In genomic region chr12:32586390-32586789, GRCh38 we compare ENCODE assay signal across 11 cellular contexts.
DNase-seq lines count a peak whose midpoint lies in the region; ATAC-seq and TF ChIP-seq lines count a peak whose summit lies in the region.
"Had no signal": no experiment of that assay in that cellular context is flagged by ENCODE, and none has a peak within 500 bp of the region (broad histone marks: within the 10 kb centered on the region; RNA-seq: fewer than 3 reads in every experiment).

No MANE protein-coding gene starts in this region.

- POLR2A ChIA-PET in IMR-90 (lab: Charles Lee; ENCODE audit: unreplicated experiment): no interaction called here
- POLR2A ChIA-PET in activated CD8-positive, alpha-beta T cell treated with anti-CD3 and anti-CD28 coated beads, Interleukin-2, amount 10 ng/mL, durations not matched to agents 7 days and 5 days (lab: Charles Lee): no interaction called here

- H3K4me1 Mint-ChIP-seq in activated CD8-positive, alpha-beta T cell treated with anti-CD3 and anti-CD28 coated beads, Interleukin-2, amount 10 ng/mL, durations not matched to agents 7 days and 5 days (ENCODE audit: low read depth): peaks cover 62% of the 10 kb centered on the region
- H3K4me1 Mint-ChIP-seq in glutamatergic neuron (ENCODE audit: low read depth, unreplicated experiment): peaks cover 18% of the 10 kb centered on the region

- no peak overlapping the region for H2AFZ ChIP-seq in IMR-90 (replicated peaks; ENCODE audit: low read length, poor library complexity)

- no peak overlapping the region for H2AK9ac ChIP-seq in IMR-90 (replicated peaks; ENCODE audit: low read depth, low read length, poor library complexity)

- no peak overlapping the region for H3K4me3 ChIP-seq in IMR-90 (ENCODE audit: insufficient read depth, low read depth, low read length)
- no peak overlapping the region for H3K4me3 ChIP-seq in BE2C (ENCODE audit: low read depth, low read length)
- H3K4me3 ChIP-seq: smooth muscle cell had no signal

- H3K27me3 ChIP-seq in IMR-90 (ENCODE audit: control insufficient read depth, insufficient read depth, low read length) (no peaks in the 10 kb centered on the region), BE2C (no peaks in the 10 kb centered on the region)

- H3K9me3 Mint-ChIP-seq in activated CD8-positive, alpha-beta T cell treated with anti-CD3 and anti-CD28 coated beads, Interleukin-2, amount 10 ng/mL, durations not matched to agents 7 days and 5 days (ENCODE audit: insufficient read depth): no peaks in the 10 kb centered on the region
- peaks cover 5% of the 10 kb centered on the region for H3K9me3 Mint-ChIP-seq in glutamatergic neuron (ENCODE audit: unreplicated experiment)

- H3K4me1 ChIP-seq in IMR-90 (ENCODE audit: control insufficient read depth, insufficient read depth, low read length) (peaks cover 13% of the 10 kb centered on the region), BE2C (no peaks in the 10 kb centered on the region)

- peak overlapping the region; percentile 15; the same call in 1 of the 2 replicates for H3K4ac ChIP-seq in IMR-90 (ENCODE audit: low read depth, low read length)

- peak overlapping the region; percentile 8 for H3K27ac Mint-ChIP-seq in activated CD8-positive, alpha-beta T cell treated with anti-CD3 and anti-CD28 coated beads, Interleukin-2, amount 10 ng/mL, durations not matched to agents 7 days and 5 days
- peak overlapping the region; percentile 81 for H3K27ac Mint-ChIP-seq in glutamatergic neuron (ENCODE audit: unreplicated experiment)

- H2BK120ac ChIP-seq in IMR-90 (ENCODE audit: low read depth, low read length): no peak overlapping the region

- no peak overlapping the region for H4K5ac ChIP-seq in IMR-90 (ENCODE audit: low read depth, low read length)

- 0% methylated on average over 1 of the region's 2 CpGs; no CpG with 5 or more reads in 1 of the 2 experiments for WGBS in IMR-90 (ENCODE audit: extremely low coverage in 2 of 2, insufficient read length in 1 of 2), 2 experiments

- intact Hi-C loops in IMR-90 (cut with micrococcal nuclease): no loop called here

- no peak overlapping the region for H3K4me3 Mint-ChIP-seq in activated CD8-positive, alpha-beta T cell treated with anti-CD3 and anti-CD28 coated beads, Interleukin-2, amount 10 ng/mL, durations not matched to agents 7 days and 5 days
- H3K4me3 Mint-ChIP-seq in glutamatergic neuron (ENCODE audit: unreplicated experiment): peak overlapping the region; percentile 2

- BruUV-seq in IMR-90 (replicated peaks; lab: Mats Ljungman, UMichigan): no TSS peak

- no peak overlapping the region for H3K14ac ChIP-seq in IMR-90 (replicated peaks; ENCODE audit: low read depth, low read length)

- TF ChIP-seq RAD21 in IMR-90 (IDR thresholded peaks at IDR 0.05; ENCODE audit: low read length): no peak

- peaks cover 15% of the 10 kb centered on the region; the same call in 1 of the 2 replicates for H4K20me1 ChIP-seq in IMR-90 (ENCODE audit: insufficient read depth, low read length)

- H3K9me1 ChIP-seq in IMR-90 (ENCODE audit: insufficient read depth, low read length): peaks cover 28% of the 10 kb centered on the region

- in situ Hi-C loops in IMR-90 (cut with MboI; ENCODE audit: low sequenced_read_pairs): no loop called here

- H4K91ac ChIP-seq in IMR-90 (ENCODE audit: insufficient read depth, low read depth, low read length): no peak overlapping the region

- TF ChIP-seq CTCF in IMR-90 (conservative IDR thresholded peaks at IDR 0.05; ENCODE audit: low read depth, low read length) (no peak), glutamatergic neuron (IDR thresholded peaks at IDR 0.05; ENCODE audit: partially characterized antibody, unreplicated experiment) (no peak), BE2C (IDR thresholded peaks at IDR 0.05; ENCODE audit: low read depth, low read length) (no peak)

- H3K56ac ChIP-seq in IMR-90 (ENCODE audit: extremely low read depth, insufficient read depth, low read length): no peak overlapping the region

- H3K36me3 ChIP-seq in IMR-90 (ENCODE audit: control insufficient read depth, insufficient read depth, low read length) (peaks cover 7% of the 10 kb centered on the region; the same call in 1 of the 2 replicates), BE2C (no peaks in the 10 kb centered on the region; the same call in 1 of the 2 replicates)

- ATAC-seq in IMR-90 (ENCODE audit: low read depth) (no peak), HG03521 (IDR thresholded peaks at IDR 0.05; ENCODE audit: unreplicated experiment) (no peak)
- ATAC-seq in activated CD8-positive, alpha-beta T cell treated with anti-CD3 and anti-CD28 coated beads, Interleukin-2, amount 10 ng/mL, durations not matched to agents 7 days and 5 days: no peak

- H2BK20ac ChIP-seq in IMR-90 (ENCODE audit: low read depth, low read length): no peak overlapping the region

- H4K8ac ChIP-seq in IMR-90 (ENCODE audit: low read depth in 2 of 2, low read length in 2 of 2): no peak overlapping the region

- H3K4me2 ChIP-seq in IMR-90 (ENCODE audit: low read depth, low read length): no peak overlapping the region
- H3K4me2 ChIP-seq: smooth muscle cell had no signal

- no peak overlapping the region for H3K18ac ChIP-seq in IMR-90 (ENCODE audit: low read depth, low read length)

- H3K9ac ChIP-seq in IMR-90 (ENCODE audit: low read depth, low read length): no peak overlapping the region

- TF ChIP-seq POLR2A in IMR-90 (IDR thresholded peaks at IDR 0.05; ENCODE audit: low read depth, low read length): no peak

- no peaks in the 10 kb centered on the region for H3K27me3 Mint-ChIP-seq in activated CD8-positive, alpha-beta T cell treated with anti-CD3 and anti-CD28 coated beads, Interleukin-2, amount 10 ng/mL, durations not matched to agents 7 days and 5 days (ENCODE audit: low read depth)
- H3K27me3 Mint-ChIP-seq in glutamatergic neuron (ENCODE audit: unreplicated experiment): peaks cover 5% of the 10 kb centered on the region

- H3K23ac ChIP-seq in IMR-90 (ENCODE audit: low read depth, low read length): no peak overlapping the region

- peaks cover 5 to 46% of the 10 kb centered on the region in 2 experiments for H3K79me1 ChIP-seq in IMR-90 (ENCODE audit: low read depth in 1 of 2, low read length in 2 of 2)

- no peak overlapping the region for H2BK5ac ChIP-seq in IMR-90 (ENCODE audit: low read depth, low read length, poor library complexity, severe bottlenecking)

- H3K36me3 Mint-ChIP-seq in activated CD8-positive, alpha-beta T cell treated with anti-CD3 and anti-CD28 coated beads, Interleukin-2, amount 10 ng/mL, durations not matched to agents 7 days and 5 days (ENCODE audit: low read depth): peaks cover 20% of the 10 kb centered on the region
- H3K36me3 Mint-ChIP-seq in glutamatergic neuron (ENCODE audit: unreplicated experiment): peaks cover 4% of the 10 kb centered on the region

- no peaks in the 10 kb centered on the region for H3K9me3 ChIP-seq in IMR-90 (ENCODE audit: control insufficient read depth, insufficient read depth, low read length)
- H3K9me3 ChIP-seq in BE2C: no peaks in the 10 kb centered on the region

- CTCF ChIA-PET in IMR-90 (lab: Yijun Ruan, JAX): no interaction called here
- CTCF ChIA-PET in activated CD8-positive, alpha-beta T cell treated with anti-CD3 and anti-CD28 coated beads, Interleukin-2, amount 10 ng/mL, durations not matched to agents 7 days and 5 days (lab: Charles Lee): no interaction called here

- H2BK15ac ChIP-seq in IMR-90 (ENCODE audit: low read depth, low read length): no peak overlapping the region

- DNase-seq in Ammon's horn (ENCODE audit: low spot score) (peak; percentile 35), IMR-90 (peak; percentile 54), glutamatergic neuron (no peak), activated T-cell treated with anti-CD3 and anti-CD28 coated beads for 4 hours (no peak), BE2C (no peak), SW 1271 (lab: John Stamatoyannopoulos, UW) (no peak)
- no peak for DNase-seq in activated CD8-positive, alpha-beta T cell treated with anti-CD3 and anti-CD28 coated beads, Interleukin-2, amount 10 ng/mL, durations not matched to agents 7 days and 5 days
- DNase-seq: NCI-H1048, SHP77 treated with DMSO at 0.1 percent for 48 hours had no signal

- dilution Hi-C loops in IMR-90 (cut with HindIII; ENCODE audit: low sequenced_read_pairs, unreplicated experiment): no loop called here

- no peak overlapping the region for H3K27ac ChIP-seq in IMR-90 (ENCODE audit: insufficient read depth, low read length)

- no peak overlapping the region; the same call in 1 of the 2 replicates for H2AK5ac ChIP-seq in IMR-90 (ENCODE audit: low read depth, low read length)

TF ChIP-seq in IMR-90, 13 proteins besides CTCF, POLR2A, EP300 and RAD21:
- TF ChIP-seq BHLHE40 (IDR thresholded peaks at IDR 0.05; ENCODE audit: low read depth, low read length): peak; percentile 14; the same call in 1 of the 2 replicates
- peak; percentile 51; the same call in 1 of the 2 replicates for TF ChIP-seq USF2 (IDR thresholded peaks at IDR 0.05; ENCODE audit: low read depth, low read length)
- TF ChIP-seq MAFK (IDR thresholded peaks at IDR 0.05; ENCODE audit: low read depth, low read length): no peak

Comparison
In these comparisons a context has a peak if more than half of its experiments do, and no peak if none do; other contexts are left out.
1. DNase-seq: peak in Ammon's horn (single experiment) and IMR-90 (single experiment); none in activated CD8-positive, alpha-beta T cell treated with anti-CD3 and anti-CD28 coated beads, Interleukin-2, amount 10 ng/mL, durations not matched to agents 7 days and 5 days (single experiment), glutamatergic neuron (single experiment), activated T-cell treated with anti-CD3 and anti-CD28 coated beads for 4 hours (single experiment), BE2C (single experiment) and SW 1271 (0 of 2).